36 cellular contexts compared by ENCODE assay signal in the genomic region with DNA sequence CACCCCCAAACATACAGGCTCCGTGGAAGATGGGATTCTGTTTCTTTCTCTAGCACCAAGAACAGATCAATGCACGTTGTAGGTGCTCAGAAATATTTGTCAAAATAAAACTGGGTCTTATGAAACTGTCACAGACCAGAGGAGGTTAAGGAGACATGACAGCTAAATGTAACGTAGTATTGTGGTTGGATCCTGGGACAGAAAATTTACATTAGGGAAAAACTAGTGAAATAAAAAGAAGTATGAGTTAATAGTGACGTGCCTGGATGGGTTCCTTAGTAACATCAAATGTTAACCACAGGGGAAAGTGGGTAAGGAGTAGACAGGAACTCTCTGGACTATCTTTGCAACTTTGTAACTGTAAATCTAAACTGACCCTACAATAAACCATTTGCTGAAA. TPM values are rescaled to one million over a fixed set of nuclear protein-coding genes. Genes with fewer than 3 reads are reported as not detected.
DNase-seq lines count a peak whose midpoint lies in the region; ATAC-seq, FAIRE-seq and TF ChIP-seq lines count a peak whose summit lies in the region.
"Had no signal": no experiment of that assay in that cellular context is flagged by ENCODE, and none has a peak within 500 bp of the region (broad histone marks: within the 10 kb centered on the region; RNA-seq: fewer than 3 reads in every experiment).

No MANE protein-coding gene starts in this region.

- no peaks in the 10 kb centered on the region for H3K27me3 Mint-ChIP-seq in activated CD4-positive, alpha-beta memory T cell treated with anti-CD3 and anti-CD28 coated beads for 36 hours
- H3K27me3 Mint-ChIP-seq in activated CD4-positive, alpha-beta memory T cell treated with anti-CD3 and anti-CD28 coated beads, Interleukin-2, amount 10 ng/mL, durations not matched to agents 7 days and 5 days = no peaks in the 10 kb centered on the region
- no peaks in the 10 kb centered on the region for H3K27me3 Mint-ChIP-seq in CD8-positive, alpha-beta T cell (ENCODE audit: low read depth)
- peaks cover 1% of the 10 kb centered on the region for H3K27me3 Mint-ChIP-seq in stimulated activated memory B cell treated with anti-CD40 and anti-IgM and Interleukin-4, amounts not matched to agents 10 μg/mL and 1 μg/mL and 100 μg/mL, for 72 hours

- no peaks in the 10 kb centered on the region for H3K9me3 ChIP-seq in CD8-positive, alpha-beta T cell (ENCODE audit: low read length)
- H3K9me3 ChIP-seq in K562 (replicated peaks; ENCODE audit: control insufficient read depth, insufficient read depth, low read depth, low read length) = no peaks in the 10 kb centered on the region
- H3K9me3 ChIP-seq: ascending aorta, Caco-2, esophagus muscularis mucosa, neutrophil, thoracic aorta, uterus had no signal

- CTCF ChIA-PET in activated CD4-positive, alpha-beta memory T cell treated with anti-CD3 and anti-CD28 coated beads for 36 hours (lab: Charles Lee) = no interaction called here
- CTCF ChIA-PET in activated CD4-positive, alpha-beta memory T cell treated with anti-CD3 and anti-CD28 coated beads, Interleukin-2, amount 10 ng/mL, durations not matched to agents 7 days and 5 days (lab: Charles Lee) = no interaction called here
- CTCF ChIA-PET in CD8-positive, alpha-beta T cell (lab: Charles Lee) = no interaction called here
- CTCF ChIA-PET in K562 (lab: Yijun Ruan, JAX; ENCODE audit: low intra/inter-chr PET ratio) = no interaction called here

- no peaks in the 10 kb centered on the region for H3K36me3 Mint-ChIP-seq in activated CD4-positive, alpha-beta memory T cell treated with anti-CD3 and anti-CD28 coated beads for 36 hours
- H3K36me3 Mint-ChIP-seq in activated CD4-positive, alpha-beta memory T cell treated with anti-CD3 and anti-CD28 coated beads, Interleukin-2, amount 10 ng/mL, durations not matched to agents 7 days and 5 days (ENCODE audit: low read depth) = no peaks in the 10 kb centered on the region
- H3K36me3 Mint-ChIP-seq in CD8-positive, alpha-beta T cell = peaks cover 31% of the 10 kb centered on the region
- H3K36me3 Mint-ChIP-seq in stimulated activated memory B cell treated with anti-CD40 and anti-IgM and Interleukin-4, amounts not matched to agents 10 μg/mL and 1 μg/mL and 100 μg/mL, for 72 hours = peaks cover 8% of the 10 kb centered on the region

- BruUV-seq in K562 (replicated peaks; lab: Mats Ljungman, UMichigan) = no TSS peak

- H3K79me2 ChIP-seq in K562 (ENCODE audit: control insufficient read depth, insufficient read depth, low read length) = peaks cover 72% of the 10 kb centered on the region

- H3K4me3 Mint-ChIP-seq in activated CD4-positive, alpha-beta memory T cell treated with anti-CD3 and anti-CD28 coated beads for 36 hours = no peak overlapping the region
- H3K4me3 Mint-ChIP-seq in activated CD4-positive, alpha-beta memory T cell treated with anti-CD3 and anti-CD28 coated beads, Interleukin-2, amount 10 ng/mL, durations not matched to agents 7 days and 5 days = no peak overlapping the region
- no peak overlapping the region for H3K4me3 Mint-ChIP-seq in CD8-positive, alpha-beta T cell
- no peak overlapping the region for H3K4me3 Mint-ChIP-seq in stimulated activated memory B cell treated with anti-CD40 and anti-IgM and Interleukin-4, amounts not matched to agents 10 μg/mL and 1 μg/mL and 100 μg/mL, for 72 hours
- H3K4me3 Mint-ChIP-seq: H9 had no signal

- no peak for TF ChIP-seq EP300 in K562 (IDR thresholded peaks at IDR 0.05; ENCODE audit: low read length)

- TF ChIP-seq RAD21 in K562 (CRISPR knock-in tag; conservative IDR thresholded peaks at IDR 0.05 in 1 of 2, IDR thresholded peaks at IDR 0.05 in 1 of 2) = no peak

- no peaks in the 10 kb centered on the region for H3K27me3 ChIP-seq in CD8-positive, alpha-beta T cell (ENCODE audit: insufficient read depth, low read length)
- no peaks in the 10 kb centered on the region for H3K27me3 ChIP-seq in K562 (ENCODE audit: control insufficient read depth in 2 of 2, insufficient read depth in 2 of 2, low read length in 2 of 2)
- H3K27me3 ChIP-seq: ascending aorta, esophagus muscularis mucosa, heart left ventricle, neutrophil, uterus had no signal

- H3K4me1 Mint-ChIP-seq in activated CD4-positive, alpha-beta memory T cell treated with anti-CD3 and anti-CD28 coated beads for 36 hours (ENCODE audit: low read depth) = peaks cover 60% of the 10 kb centered on the region
- peaks cover 15% of the 10 kb centered on the region for H3K4me1 Mint-ChIP-seq in activated CD4-positive, alpha-beta memory T cell treated with anti-CD3 and anti-CD28 coated beads, Interleukin-2, amount 10 ng/mL, durations not matched to agents 7 days and 5 days
- peaks cover 71% of the 10 kb centered on the region for H3K4me1 Mint-ChIP-seq in CD8-positive, alpha-beta T cell (ENCODE audit: low read depth)
- H3K4me1 Mint-ChIP-seq in stimulated activated memory B cell treated with anti-CD40 and anti-IgM and Interleukin-4, amounts not matched to agents 10 μg/mL and 1 μg/mL and 100 μg/mL, for 72 hours = peaks cover 30% of the 10 kb centered on the region

- no peak overlapping the region for H3K27ac ChIP-seq in CD8-positive, alpha-beta T cell (ENCODE audit: low read depth, low read length)
- peak overlapping the region; percentile 7; the same call in 1 of the 3 replicates for H3K27ac ChIP-seq in K562 (ENCODE audit: extremely low read depth, low read depth, low read length)
- H3K27ac ChIP-seq: ascending aorta, esophagus muscularis mucosa, foreskin keratinocyte, heart left ventricle, neutrophil, thoracic aorta, uterus had no signal

- H3K4me3 ChIP-seq in CD8-positive, alpha-beta T cell (ENCODE audit: low read depth, low read length) = no peak overlapping the region
- H3K4me3 ChIP-seq in K562 = no peak overlapping the region
- H3K4me3 ChIP-seq: ascending aorta, esophagus muscularis mucosa, heart left ventricle, lung, PC-9, thoracic aorta, uterus had no signal

- H3K36me3 ChIP-seq in CD8-positive, alpha-beta T cell (ENCODE audit: insufficient read depth, low read length) = no peaks in the 10 kb centered on the region
- peaks cover 23% of the 10 kb centered on the region; the same call in 2 of the 3 replicates for H3K36me3 ChIP-seq in K562 (ENCODE audit: control insufficient read depth, insufficient read depth, low read length)
- H3K36me3 ChIP-seq: ascending aorta, esophagus muscularis mucosa, heart left ventricle, neutrophil, thoracic aorta, uterus had no signal

- DNase-seq in activated CD4-positive, alpha-beta memory T cell treated with anti-CD3 and anti-CD28 coated beads for 36 hours = no peak
- no peak for DNase-seq in activated CD4-positive, alpha-beta memory T cell treated with anti-CD3 and anti-CD28 coated beads, Interleukin-2, amount 10 ng/mL, durations not matched to agents 7 days and 5 days
- no peak for DNase-seq in CD8-positive, alpha-beta T cell
- DNase-seq in K562 (ENCODE audit: extremely low read depth in 1 of 4, low spot score in 3 of 4) (no peak), HUDEP-2 (lab: John Stamatoyannopoulos, UW; ENCODE audit: unreplicated experiment in 76 of 76) (no peak), NCI-H2107 treated with DMSO at 0.1 percent for 48 hours (lab: John Stamatoyannopoulos, UW; ENCODE audit: unreplicated experiment) (no peak), left colon (no peak)
- DNase-seq: activated CD4-positive, alpha-beta T cell treated with anti-CD3 and anti-CD28 coated beads, Interleukin-2, amount 50 U/mL, for 48 hours; activated naive CD4-positive, alpha-beta T cell treated with anti-CD3 and anti-CD28 coated beads, Interleukin-2, amount 50 U/mL, for 16 hours; Caco-2; cortex of kidney; DMS79; foreskin keratinocyte; GF-D8; H9; heart left ventricle; IMR-90; kidney glomerular epithelial cell; NCI-H1092 treated with DMSO at 0.1 percent for 48 hours; NCI-H187; NCI-H526; NK-92 treated with Interleukin-12 subunit alpha and Interleukin-12 subunit beta, amount 100 ng/mL, for 24 hours; PC-9; SHP77; stimulated activated CD4-positive, alpha-beta T cell treated with anti-CD3 and anti-CD28 coated beads, Interleukin-12 subunit alpha, Interleukin-12 subunit beta, amount 100 ng/mL, for 4 hours; stimulated activated CD4-positive, alpha-beta T cell treated with anti-CD3 and anti-CD28 coated beads, Interleukin-4, amount 100 ng/mL, for 1 hour; uterus had no signal

- no peak overlapping the region for H3K4me2 ChIP-seq in K562 (ENCODE audit: insufficient read depth, low read length)

- no peak for ATAC-seq in CD8-positive, alpha-beta T cell
- ATAC-seq in K562 = no peak
- no peak for ATAC-seq in stimulated activated memory B cell treated with anti-CD40 and anti-IgM and Interleukin-4, amounts not matched to agents 10 μg/mL and 1 μg/mL and 100 μg/mL, for 72 hours
- no peak for ATAC-seq in left colon
- ATAC-seq: heart left ventricle, sciatic nerve had no signal

- TF ChIP-seq POLR2A in K562 (conservative IDR thresholded peaks at IDR 0.05) = no peak

- peak overlapping the region; percentile 64 for H3K27ac Mint-ChIP-seq in activated CD4-positive, alpha-beta memory T cell treated with anti-CD3 and anti-CD28 coated beads for 36 hours
- no peak overlapping the region for H3K27ac Mint-ChIP-seq in activated CD4-positive, alpha-beta memory T cell treated with anti-CD3 and anti-CD28 coated beads, Interleukin-2, amount 10 ng/mL, durations not matched to agents 7 days and 5 days
- H3K27ac Mint-ChIP-seq in CD8-positive, alpha-beta T cell = peak overlapping the region; percentile 60
- peak overlapping the region; percentile 68 for H3K27ac Mint-ChIP-seq in stimulated activated memory B cell treated with anti-CD40 and anti-IgM and Interleukin-4, amounts not matched to agents 10 μg/mL and 1 μg/mL and 100 μg/mL, for 72 hours

- no peak for FAIRE-seq in K562 (lab: Jason Lieb, UNC)
- FAIRE-seq: A204.1, GM19239 had no signal

- in situ Hi-C loops in K562 (cut with MboI) = no loop called here

- 75% methylated on average over 4 of the region's 4 CpGs for WGBS in K562 (ENCODE audit: insufficient coverage, low coverage, missing lambda C conversion rate)

- H2AFZ ChIP-seq in K562 (ENCODE audit: low read depth, low read length) = no peak overlapping the region
- H2AFZ ChIP-seq: PC-9 had no signal

- intact Hi-C loops in activated CD4-positive, alpha-beta memory T cell treated with anti-CD3 and anti-CD28 coated beads for 36 hours (cut with micrococcal nuclease) = loop anchor here (2.0 kb wide), 2 partner anchors 13 to 23 kb away; no protein-coding TSS in a partner anchor
- intact Hi-C loops in CD8-positive, alpha-beta T cell (cut with DNase I, micrococcal nuclease) = no loop called here
- intact Hi-C loops in K562 (cut with micrococcal nuclease) = no loop called here
- intact Hi-C loops in left colon (cut with DNase I, micrococcal nuclease) = no loop called here

- no peaks in the 10 kb centered on the region for H3K9me3 Mint-ChIP-seq in activated CD4-positive, alpha-beta memory T cell treated with anti-CD3 and anti-CD28 coated beads for 36 hours
- H3K9me3 Mint-ChIP-seq in activated CD4-positive, alpha-beta memory T cell treated with anti-CD3 and anti-CD28 coated beads, Interleukin-2, amount 10 ng/mL, durations not matched to agents 7 days and 5 days = no peaks in the 10 kb centered on the region
- H3K9me3 Mint-ChIP-seq in CD8-positive, alpha-beta T cell = no peaks in the 10 kb centered on the region
- no peaks in the 10 kb centered on the region for H3K9me3 Mint-ChIP-seq in stimulated activated memory B cell treated with anti-CD40 and anti-IgM and Interleukin-4, amounts not matched to agents 10 μg/mL and 1 μg/mL and 100 μg/mL, for 72 hours
- H3K9me3 Mint-ChIP-seq: H9 had no signal

- TF ChIP-seq CTCF in CD8-positive, alpha-beta T cell (IDR thresholded peaks at IDR 0.05) = no peak
- no peak for TF ChIP-seq CTCF in K562 (IDR thresholded peaks at IDR 0.05 in 2 of 3, conservative IDR thresholded peaks at IDR 0.05 in 1 of 3; ENCODE audit: insufficient read depth in 2 of 3, low read depth in 1 of 3, low read length in 3 of 3)

- H3K4me1 ChIP-seq in CD8-positive, alpha-beta T cell (ENCODE audit: insufficient read depth, low read length) = peaks cover 46% of the 10 kb centered on the region
- peaks cover 6 to 23% of the 10 kb centered on the region in 2 experiments; a peak in 4 of 5 replicates for H3K4me1 ChIP-seq in K562 (replicated peaks in 1 of 2; ENCODE audit: control insufficient read depth in 2 of 2, insufficient read depth in 2 of 2, low read length in 2 of 2)
- H3K4me1 ChIP-seq: ascending aorta, Caco-2, esophagus muscularis mucosa, foreskin keratinocyte, uterus had no signal

- H3K9me1 ChIP-seq in K562 (ENCODE audit: control insufficient read depth, insufficient read depth, low read length) = no peaks in the 10 kb centered on the region

- H4K20me1 ChIP-seq in K562 (replicated peaks; ENCODE audit: control insufficient read depth, insufficient read depth, low read length) = 0 out of 2 replicates have a peak, but pooled peaks cover 6% of the 10 kb centered on the region

- H3K9ac ChIP-seq in K562 (ENCODE audit: insufficient read depth in 1 of 2, low read depth in 2 of 2, low read length in 2 of 2) = no peak overlapping the region

- POLR2A ChIA-PET in activated CD4-positive, alpha-beta memory T cell treated with anti-CD3 and anti-CD28 coated beads for 36 hours (lab: Charles Lee) = interaction anchor here (1.0 kb wide), 1 partner anchor 9 kb away, joined by 3 read pairs; no protein-coding TSS in a partner anchor
- POLR2A ChIA-PET in activated CD4-positive, alpha-beta memory T cell treated with anti-CD3 and anti-CD28 coated beads, Interleukin-2, amount 10 ng/mL, durations not matched to agents 7 days and 5 days (lab: Charles Lee) = no interaction called here
- POLR2A ChIA-PET in CD8-positive, alpha-beta T cell (lab: Charles Lee) = no interaction called here
- POLR2A ChIA-PET in K562 (lab: Yijun Ruan, JAX) = interaction anchor here (0.9 kb wide), 1 partner anchor 11 kb away, joined by 3 read pairs; no protein-coding TSS in a partner anchor

RNA-seq across cellular contexts. Expression of gene NOL4L, which starts 31.5 kb away (rescaled TPM):
- total RNA-seq in activated CD4-positive, alpha-beta memory T cell treated with anti-CD3 and anti-CD28 coated beads for 36 hours = 10 to 100 TPM; 21.8 to 22.1 TPM
- 10 to 100 TPM; 17.1 to 19.1 TPM for total RNA-seq in activated CD4-positive, alpha-beta memory T cell treated with anti-CD3 and anti-CD28 coated beads, Interleukin-2, amount 10 ng/mL, durations not matched to agents 7 days and 5 days
- 10 to 100 TPM; 39.1 to 39.7 TPM for total RNA-seq in CD8-positive, alpha-beta T cell
- total RNA-seq in K562 (2011; cell fraction: chromatin; rRNA removed; ENCODE audit: low replicate concordance) = 83.7 and 101 TPM in 2 replicates
- total RNA-seq in K562 (2011; cell fraction: nucleolus; rRNA removed) = 37.2 and 38.4 TPM in 2 replicates
- total RNA-seq in K562 (2011; cell fraction: nucleoplasm; rRNA removed) = 54.0 and 63.1 TPM in 2 replicates
- 14.8 and 17.9 TPM in 2 replicates for total RNA-seq in K562 (2014; rRNA removed)
- total RNA-seq in K562 (2014; rRNA removed; fragmentation: Illumina TruSeq; extraction: Trizol) = 9.7 and 10.6 TPM in 2 replicates
- 13.8 and 14.1 TPM in 2 replicates for total RNA-seq in K562 (2015; rRNA removed; fragmentation: Illumina TruSeq; extraction: Trizol)
- 33.2 and 36.2 TPM in 2 replicates for total RNA-seq in K562 (2021)
- 11.6 and 15.4 TPM in 2 replicates for polyA plus RNA-seq in K562 (2011; rRNA removed)
- 9.9 and 14.8 TPM in 2 replicates for polyA plus RNA-seq in K562 (2011; cell fraction: cytosol; rRNA removed)
- 42.8 and 74.6 TPM in 2 replicates for polyA plus RNA-seq in K562 (2011; cell fraction: nucleus; rRNA removed)
- 15.9 and 17.9 TPM in 2 replicates for polyA plus RNA-seq in K562 (2012)
- 14.8 and 16.0 TPM in 2 replicates for polyA plus RNA-seq in K562 (2014; fragmentation: Illumina TruSeq; extraction: Trizol)
- 1 to 10 TPM; 5.1 to 6.6 TPM for polyA plus RNA-seq in K562 (2014; fragmentation: Nextera tagmentation; extraction: Ambion mirVana)
- 13.6 and 15.9 TPM in 2 replicates for polyA plus RNA-seq in K562 (2014; rRNA removed)
- 10.1 and 11.5 TPM in 2 replicates for polyA minus RNA-seq in K562 (2011; rRNA and poly(A)+ RNA removed)
- polyA minus RNA-seq in K562 (2011; cell fraction: cytosol; rRNA and poly(A)+ RNA removed) = 15.5 and 25.2 TPM in 2 replicates
- 17.2 and 19.1 TPM in 2 replicates for polyA minus RNA-seq in K562 (2011; cell fraction: nucleus; rRNA and poly(A)+ RNA removed)
- total RNA-seq in left colon = 10 to 100 TPM; 55.2 to 61.0 TPM

Comparison
In these comparisons a context has a peak if more than half of its experiments do, and no peak if none do; other contexts are left out.
1. POLR2A ChIA-PET loops: an anchor here in activated CD4-positive, alpha-beta memory T cell treated with anti-CD3 and anti-CD28 coated beads for 36 hours (1.0 kb wide) and K562 (0.9 kb wide); none called in activated CD4-positive, alpha-beta memory T cell treated with anti-CD3 and anti-CD28 coated beads, Interleukin-2, amount 10 ng/mL, durations not matched to agents 7 days and 5 days and CD8-positive, alpha-beta T cell.